In the genomic region with DNA sequence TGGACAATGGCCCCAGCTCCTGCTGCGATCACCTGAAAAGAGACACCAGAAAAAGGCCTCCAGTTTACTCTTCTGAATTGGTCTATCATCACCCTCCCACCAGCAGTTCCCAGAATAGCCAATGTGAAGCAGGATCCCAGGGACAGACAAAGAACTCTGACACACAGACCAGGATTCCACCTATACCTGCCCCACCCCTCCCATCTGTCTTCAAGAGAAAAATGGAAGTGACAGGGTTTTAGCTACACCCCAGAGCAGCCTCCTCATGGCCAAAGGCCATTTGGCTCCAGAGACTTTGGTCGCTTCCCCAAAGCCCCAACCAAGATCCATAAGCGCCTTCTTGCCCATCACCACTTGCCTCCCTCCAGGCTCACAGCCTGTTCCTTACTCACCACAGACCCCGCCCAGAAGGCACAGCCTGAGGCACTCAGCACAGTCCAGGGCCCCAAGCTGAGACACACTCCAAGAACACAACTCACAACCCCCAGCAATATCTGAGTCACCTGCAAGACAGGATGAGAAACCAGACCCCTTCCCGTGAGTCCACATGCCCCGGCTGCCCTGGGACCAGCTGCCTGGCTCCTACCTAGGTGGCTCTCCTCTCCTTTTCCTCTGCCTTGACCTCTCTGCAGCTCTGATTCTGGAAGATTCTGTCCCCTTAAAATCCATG, we compare ENCODE assay signal across 1 cellular context.
TF ChIP-seq lines count a peak whose summit lies in the region.

No MANE protein-coding gene starts in this region.

TF ChIP-seq in IMR-90, 13 proteins besides CTCF, POLR2A, EP300 and RAD21:
- TF ChIP-seq NFE2L2 (IDR thresholded peaks at IDR 0.05; ENCODE audit: low read depth, low read length) (no peak), BHLHE40 (IDR thresholded peaks at IDR 0.05; ENCODE audit: low read depth, low read length) (no peak), CEBPB (IDR thresholded peaks at IDR 0.05; ENCODE audit: low read depth, low read length) (no peak), FOS (IDR thresholded peaks at IDR 0.05; ENCODE audit: low read depth, low read length) (no peak)
